In the genomic region with DNA sequence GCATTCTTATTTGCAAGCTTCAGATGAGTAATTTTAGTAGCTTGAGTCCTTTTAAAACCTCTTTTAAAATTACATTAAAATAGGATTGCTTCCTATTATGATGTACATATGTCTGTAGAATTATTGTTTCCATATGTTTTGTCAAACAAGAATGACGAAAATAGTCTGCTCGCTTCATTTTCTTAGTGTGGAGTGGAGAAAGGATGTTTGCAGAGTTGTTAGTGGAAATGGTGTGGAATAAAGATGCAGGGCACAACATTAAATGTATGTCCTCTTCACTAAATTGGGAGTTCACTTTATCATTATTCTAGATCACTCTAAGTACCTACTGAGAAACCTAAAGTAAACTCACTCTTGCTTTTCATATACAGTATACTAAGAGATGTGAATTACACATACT, we compare ENCODE assay signal across 13 cellular contexts. TPM values are rescaled to one million over a fixed set of nuclear protein-coding genes. Genes with fewer than 3 reads are reported as not detected.
DNase-seq lines count a peak whose midpoint lies in the region; ATAC-seq, FAIRE-seq and TF ChIP-seq lines count a peak whose summit lies in the region.
"Had no signal": no experiment of that assay in that cellular context is flagged by ENCODE, and none has a peak within 500 bp of the region (broad histone marks: within the 10 kb centered on the region; RNA-seq: fewer than 3 reads in every experiment).

No MANE protein-coding gene starts in this region.

- ATAC-seq in left lung = no peak
- ATAC-seq in HG02870 (IDR thresholded peaks at IDR 0.05; ENCODE audit: unreplicated experiment) = no peak
- ATAC-seq in GM21529 (IDR thresholded peaks at IDR 0.05; ENCODE audit: unreplicated experiment) = no peak

- DNase-seq in GM19239 (ENCODE audit: insufficient read length, low spot score) (no peak), left lung (no peak), NCI-H146 (lab: John Stamatoyannopoulos, UW) (no peak), SK-N-DZ (ENCODE audit: low spot score) (no peak)
- DNase-seq: activated CD8-positive, alpha-beta memory T cell treated with anti-CD3 and anti-CD28 coated beads for 24 hours; CD8-positive, alpha-beta memory T cell; GOT3; NCI-H1930; T-helper 2 cell had no signal

- no peaks in the 10 kb centered on the region for H3K27me3 ChIP-seq in left lung

- TF ChIP-seq CTCF in WI38 (IDR thresholded peaks at IDR 0.05; ENCODE audit: low read depth, low read length) (no peak), left lung (IDR thresholded peaks at IDR 0.05) (no peak)

- H3K4me3 ChIP-seq in WI38 (ENCODE audit: low read depth, low read length) (peak overlapping the region; percentile 88), left lung (peak overlapping the region in 1 of 2 donors; percentile 59), skin epidermis (peak overlapping the region in 2 of 7 experiments; percentile 43 to 56)

- FAIRE-seq in GM19239 (lab: Jason Lieb, UNC) = peak; percentile 40

- no peaks in the 10 kb centered on the region for H3K9me3 ChIP-seq in left lung

- H3K27ac ChIP-seq in left lung (peak overlapping the region; percentile 87 to 88), skin epidermis (peak overlapping the region in 14 of 21 experiments; percentile 78 to 96 (median 90))

- intact Hi-C loops in left lung (cut with DNase I) = no loop called here

- peaks cover 2 to 53% of the 10 kb centered on the region in 2 donors for H3K4me1 ChIP-seq in left lung

- no peaks in the 10 kb centered on the region for H3K36me3 ChIP-seq in left lung

RNA-seq across cellular contexts. Expression of gene CMSS1, which starts 59.5 kb away (rescaled TPM):
- 10 to 100 TPM; 13.4 to 32.7 TPM for total RNA-seq in left lung
- 79.9 and 84.6 TPM in 2 replicates for polyA plus RNA-seq in SK-N-DZ (2014; cell fraction: cytosol; rRNA removed)
- 45.8 and 51.6 TPM in 2 replicates for polyA plus RNA-seq in SK-N-DZ (2014; cell fraction: nucleus; rRNA removed)
